14 cellular contexts compared by ENCODE assay signal in the genomic region with DNA sequence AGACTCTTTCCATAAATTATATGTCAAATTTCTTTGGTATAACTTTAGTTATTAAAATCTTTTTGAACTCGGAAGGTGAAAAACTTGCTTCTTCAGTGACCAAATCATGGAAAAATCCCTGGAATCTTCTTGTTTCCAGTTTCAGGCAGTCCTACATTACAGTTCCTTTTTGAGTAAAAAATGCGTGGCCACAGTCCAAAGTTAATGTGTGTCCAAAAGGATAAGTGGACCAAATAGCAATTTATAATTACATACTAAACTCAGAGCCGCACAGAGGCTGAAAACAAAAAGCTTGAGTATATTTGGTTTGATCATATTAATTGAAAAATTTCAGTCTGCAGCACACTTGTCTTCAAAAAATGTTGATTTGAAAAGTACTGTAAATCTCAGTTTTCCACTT. TPM values are rescaled to one million over a fixed set of nuclear protein-coding genes. Genes with fewer than 3 reads are reported as not detected.
DNase-seq lines count a peak whose midpoint lies in the region; ATAC-seq and TF ChIP-seq lines count a peak whose summit lies in the region.
"Had no signal": no experiment of that assay in that cellular context is flagged by ENCODE, and none has a peak within 500 bp of the region (broad histone marks: within the 10 kb centered on the region; RNA-seq: fewer than 3 reads in every experiment).

No MANE protein-coding gene starts in this region.

- H3K4me3 Mint-ChIP-seq in GM23338 = no peak overlapping the region
- H3K4me3 Mint-ChIP-seq: activated CD4-positive, alpha-beta T cell treated with anti-CD3 and anti-CD28 coated beads, Interleukin-2, amount 10 ng/mL, durations not matched to agents 7 days and 5 days; stimulated activated naive CD8-positive, alpha-beta T cell treated with anti-CD3 and anti-CD28 coated beads, Interleukin-15, amount 100 ng/mL, for 72 hours had no signal

- H2AFZ ChIP-seq in GM23338 = no peak overlapping the region

- H3K9me3 ChIP-seq in testis = no peaks in the 10 kb centered on the region
- H3K9me3 ChIP-seq in aorta (ENCODE audit: control insufficient read depth, low read length) = no peaks in the 10 kb centered on the region
- H3K9me3 ChIP-seq: right atrium auricular region had no signal

- no peak overlapping the region for H3K4me3 ChIP-seq in choroid plexus epithelial cell (ENCODE audit: low read depth, low read length)
- H3K4me3 ChIP-seq in testis = no peak overlapping the region
- H3K4me3 ChIP-seq in GM23338 = no peak overlapping the region
- H3K4me3 ChIP-seq in aorta (ENCODE audit: low read length in 2 of 2) = no peak overlapping the region
- H3K4me3 ChIP-seq: right atrium auricular region had no signal

- H3K27me3 Mint-ChIP-seq in GM23338 (ENCODE audit: insufficient read depth, low read depth, poor library complexity) = no peaks in the 10 kb centered on the region
- H3K27me3 Mint-ChIP-seq: stimulated activated naive CD8-positive, alpha-beta T cell treated with anti-CD3 and anti-CD28 coated beads, Interleukin-15, amount 100 ng/mL, for 72 hours had no signal

- 18 to 34% methylated on average over 3 of the region's 3 CpGs for WGBS in testis, 2 donors
- 4 to 9% methylated on average over 3 of the region's 3 CpGs for WGBS in aorta, 2 donors

- DNase-seq in HS-27A (ENCODE audit: low read depth) = peak; percentile 48
- peak; percentile 73 for DNase-seq in choroid plexus epithelial cell (ENCODE audit: low read depth)
- DNase-seq in left kidney (ENCODE audit: low read depth, low spot score) = peak; percentile 69
- DNase-seq in testis = peak; percentile 55
- no peak for DNase-seq in head of caudate nucleus
- no peak for DNase-seq in GM23338 (ENCODE audit: low spot score)
- DNase-seq in DMS 273 treated with DMSO at 0.1 percent for 48 hours (lab: John Stamatoyannopoulos, UW) = no peak
- DNase-seq in aorta = no peak
- DNase-seq: activated CD4-positive, alpha-beta T cell treated with anti-CD3 and anti-CD28 coated beads, Interleukin-2, amount 10 ng/mL, durations not matched to agents 7 days and 5 days; caudate nucleus; NCI-H524 treated with DMSO at 0.1 percent for 48 hours; stimulated activated naive CD8-positive, alpha-beta T cell treated with anti-CD3 and anti-CD28 coated beads, Interleukin-15, amount 100 ng/mL, for 72 hours; T-helper 9 cell had no signal

- H3K4me1 Mint-ChIP-seq in GM23338 = no peaks in the 10 kb centered on the region; the same call in 2 of the 3 replicates
- H3K4me1 Mint-ChIP-seq: activated CD4-positive, alpha-beta T cell treated with anti-CD3 and anti-CD28 coated beads, Interleukin-2, amount 10 ng/mL, durations not matched to agents 7 days and 5 days; stimulated activated naive CD8-positive, alpha-beta T cell treated with anti-CD3 and anti-CD28 coated beads, Interleukin-15, amount 100 ng/mL, for 72 hours had no signal

- intact Hi-C loops in testis (cut with DNase I; ENCODE audit: low total_unique reads) = no loop called here
- intact Hi-C loops in head of caudate nucleus (cut with DNase I) = no loop called here
- intact Hi-C loops in aorta (cut with DNase I) = no loop called here

- ATAC-seq in GM23338 (no peak), aorta (ENCODE audit: low FRiP score) (no peak)
- ATAC-seq: stimulated activated naive CD8-positive, alpha-beta T cell treated with anti-CD3 and anti-CD28 coated beads, Interleukin-15, amount 100 ng/mL, for 72 hours had no signal

- 0 out of 2 replicates have a peak, but pooled peaks cover 2% of the 10 kb centered on the region for H3K9me2 ChIP-seq in GM23338 (ENCODE audit: insufficient read depth)

- no peaks in the 10 kb centered on the region for H3K36me3 ChIP-seq in testis (ENCODE audit: low read depth, missing control alignments)
- no peaks in the 10 kb centered on the region for H3K36me3 ChIP-seq in GM23338 (ENCODE audit: insufficient read depth)
- H3K36me3 ChIP-seq in aorta (ENCODE audit: control insufficient read depth in 1 of 2, insufficient read depth in 2 of 2, low read length in 1 of 2) = no peaks in the 10 kb centered on the region
- H3K36me3 ChIP-seq: right atrium auricular region had no signal

- H3F3A ChIP-seq in GM23338 (replicated peaks; ENCODE audit: low read depth) = no peaks in the 10 kb centered on the region

- no peak for TF ChIP-seq POLR2A in testis (IDR thresholded peaks at IDR 0.05)

- H3K9me3 Mint-ChIP-seq in GM23338 = no peaks in the 10 kb centered on the region
- H3K9me3 Mint-ChIP-seq: activated CD4-positive, alpha-beta T cell treated with anti-CD3 and anti-CD28 coated beads, Interleukin-2, amount 10 ng/mL, durations not matched to agents 7 days and 5 days; stimulated activated naive CD8-positive, alpha-beta T cell treated with anti-CD3 and anti-CD28 coated beads, Interleukin-15, amount 100 ng/mL, for 72 hours had no signal

- H3K79me2 ChIP-seq in GM23338 (replicated peaks; ENCODE audit: insufficient read depth) = no peaks in the 10 kb centered on the region

- no peaks in the 10 kb centered on the region for H4K20me1 ChIP-seq in GM23338 (replicated peaks; ENCODE audit: insufficient read depth)

- H3K27ac ChIP-seq in testis = peak overlapping the region in 1 of 2 donors; percentile 66
- H3K27ac ChIP-seq in GM23338 (ENCODE audit: low read depth) = no peak overlapping the region
- peak overlapping the region in 1 of 2 donors; percentile 63 for H3K27ac ChIP-seq in aorta (ENCODE audit: low read depth in 1 of 2, low read length in 2 of 2)
- H3K27ac ChIP-seq: right atrium auricular region had no signal

- no peak overlapping the region for H3K27ac Mint-ChIP-seq in GM23338
- H3K27ac Mint-ChIP-seq: activated CD4-positive, alpha-beta T cell treated with anti-CD3 and anti-CD28 coated beads, Interleukin-2, amount 10 ng/mL, durations not matched to agents 7 days and 5 days; stimulated activated naive CD8-positive, alpha-beta T cell treated with anti-CD3 and anti-CD28 coated beads, Interleukin-15, amount 100 ng/mL, for 72 hours had no signal

- H3K4me1 ChIP-seq in testis (no peaks in the 10 kb centered on the region), GM23338 (ENCODE audit: insufficient read depth) (no peaks in the 10 kb centered on the region), aorta (ENCODE audit: control insufficient read depth in 1 of 2, insufficient read depth in 2 of 2, low read length in 2 of 2) (peaks cover 3 to 5% of the 10 kb centered on the region in 2 donors)

- H3K27me3 ChIP-seq in testis = no peaks in the 10 kb centered on the region
- H3K27me3 ChIP-seq in GM23338 (ENCODE audit: insufficient read depth) = no peaks in the 10 kb centered on the region
- H3K27me3 ChIP-seq in aorta (ENCODE audit: control insufficient read depth in 1 of 2, insufficient read depth in 2 of 2, low read length in 1 of 2) = no peaks in the 10 kb centered on the region
- H3K27me3 ChIP-seq: right atrium auricular region had no signal

- no peaks in the 10 kb centered on the region; the same call in 2 of the 3 replicates for H3K36me3 Mint-ChIP-seq in GM23338 (ENCODE audit: low read depth)

- no peak overlapping the region for H3K4me2 ChIP-seq in GM23338

- TF ChIP-seq CTCF in choroid plexus epithelial cell (conservative IDR thresholded peaks at IDR 0.05; ENCODE audit: low read depth, low read length) (no peak), testis (IDR thresholded peaks at IDR 0.05) (no peak), GM23338 (conservative IDR thresholded peaks at IDR 0.05; ENCODE audit: low read depth in 2 of 2) (no peak)

TF ChIP-seq in GM23338, 12 proteins besides CTCF, POLR2A, EP300 and RAD21 (continues in another document):
- TF ChIP-seq ETS1 (IDR thresholded peaks at IDR 0.05) = no peak
- no peak for TF ChIP-seq REST (IDR thresholded peaks at IDR 0.05; ENCODE audit: unreplicated experiment)

RNA-seq across cellular contexts. Expression of gene DYNC2LI1, which starts 28.4 kb away (rescaled TPM):
- total RNA-seq in testis (10 to 100 TPM; 48.8 to 60.4 TPM), aorta (10 to 100 TPM in 1 of 2 donors, 1 to 10 TPM in 1; 8.8 to 24.6 TPM)
- polyA plus RNA-seq in testis (ENCODE audit: insufficient read depth, low read depth, low replicate concordance) (66.8 TPM), GM23338 (2016; fragmentation: Nextera tagmentation; extraction: Ambion mirVana) (8.8 and 11.5 TPM in 2 replicates), aorta (10 to 100 TPM; 30.2 to 44.3 TPM)
- total RNA-seq in GM23338 (2014; rRNA removed; shearing (Covaris generic)) = 5.7 and 8.4 TPM in 2 replicates

Comparison
In these comparisons a context has a peak if more than half of its experiments do, and no peak if none do; other contexts are left out.
1. DNase-seq: peak in HS-27A (single experiment), choroid plexus epithelial cell (single experiment), left kidney (single experiment) and testis (single experiment); none in head of caudate nucleus (0 of 42), GM23338 (single experiment), DMS 273 treated with DMSO at 0.1 percent for 48 hours (single experiment) and aorta (0 of 2).